In the genomic region with DNA sequence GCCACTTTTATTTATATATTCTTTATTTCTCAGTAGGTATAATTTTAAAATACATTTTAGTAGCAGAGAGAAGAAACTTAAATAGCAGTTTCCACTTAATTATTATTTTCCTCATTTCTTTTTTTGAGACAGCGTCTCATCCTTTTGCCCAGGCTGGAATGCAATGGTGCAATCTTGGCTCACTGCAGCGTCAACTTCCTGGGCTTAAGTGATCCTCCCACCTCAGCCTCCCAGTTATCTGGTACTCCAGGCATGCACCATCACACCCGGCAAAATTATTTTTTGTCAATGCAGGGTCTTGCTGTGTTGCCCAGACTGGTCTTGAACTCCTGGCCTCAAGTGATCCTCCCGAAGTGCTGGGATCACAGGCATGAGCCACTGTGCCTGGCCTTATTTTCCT, we compare ENCODE assay signal across 26 cellular contexts. TPM values are rescaled to one million over a fixed set of nuclear protein-coding genes. Genes with fewer than 3 reads are reported as not detected.
A peak's percentile ranks its signal among the peaks of the same experiment; 100 is the strongest.
DNase-seq lines count a peak whose midpoint lies in the region; ATAC-seq, FAIRE-seq and TF ChIP-seq lines count a peak whose summit lies in the region.
"Had no signal": no experiment of that assay in that cellular context is flagged by ENCODE, and none has a peak within 500 bp of the region (broad histone marks: within the 10 kb centered on the region; RNA-seq: fewer than 3 reads in every experiment).

No MANE protein-coding gene starts in this region.

- TF ChIP-seq CTCF in left ventricle myocardium inferior (IDR thresholded peaks at IDR 0.05; ENCODE audit: borderline replicate concordance) = no peak
- TF ChIP-seq CTCF in activated CD8-positive, alpha-beta T cell treated with anti-CD3 and anti-CD28 coated beads for 36 hours (IDR thresholded peaks at IDR 0.05) = no peak

- no peak for FAIRE-seq in small intestine (lab: Jason Lieb, UNC)
- FAIRE-seq: HepG2, K562 had no signal

- no peaks in the 10 kb centered on the region for H3K27me3 ChIP-seq in left ventricle myocardium inferior (ENCODE audit: low read depth)
- H3K27me3 ChIP-seq in small intestine (ENCODE audit: control insufficient read depth in 2 of 2, insufficient read depth in 2 of 2, low read length in 2 of 2) = no peaks in the 10 kb centered on the region
- H3K27me3 ChIP-seq: BE2C, SJSA1 had no signal

- POLR2A ChIA-PET in activated CD4-positive, alpha-beta T cell treated with anti-CD3 and anti-CD28 coated beads for 36 hours (lab: Charles Lee) = no interaction called here
- POLR2A ChIA-PET in activated CD8-positive, alpha-beta T cell treated with anti-CD3 and anti-CD28 coated beads for 36 hours (lab: Charles Lee) = no interaction called here

- WGBS in small intestine, 3 donors = 92 to 95% (median 95%) methylated on average over 4 of the region's 4 CpGs

- peaks cover 13% of the 10 kb centered on the region for H3K36me3 Mint-ChIP-seq in activated CD4-positive, alpha-beta T cell treated with anti-CD3 and anti-CD28 coated beads for 36 hours (ENCODE audit: low read depth)
- H3K36me3 Mint-ChIP-seq in activated CD8-positive, alpha-beta T cell treated with anti-CD3 and anti-CD28 coated beads for 36 hours (ENCODE audit: low read depth) = peaks cover 16% of the 10 kb centered on the region

- H3K4me1 Mint-ChIP-seq in activated CD4-positive, alpha-beta T cell treated with anti-CD3 and anti-CD28 coated beads for 36 hours = no peaks in the 10 kb centered on the region
- H3K4me1 Mint-ChIP-seq in activated CD8-positive, alpha-beta T cell treated with anti-CD3 and anti-CD28 coated beads for 36 hours (ENCODE audit: low read depth) = no peaks in the 10 kb centered on the region
- H3K4me1 Mint-ChIP-seq: GM23338, H9 had no signal

- peak overlapping the region; percentile 88 for H3K27ac ChIP-seq in left ventricle myocardium inferior (replicated peaks)
- H3K27ac ChIP-seq in small intestine (ENCODE audit: low read depth in 1 of 2, low read length in 1 of 2) = no peak overlapping the region
- H3K27ac ChIP-seq: 22Rv1, PC-9, SJSA1 had no signal

- H3K27ac Mint-ChIP-seq in activated CD4-positive, alpha-beta T cell treated with anti-CD3 and anti-CD28 coated beads for 36 hours = no peak overlapping the region
- no peak overlapping the region for H3K27ac Mint-ChIP-seq in activated CD8-positive, alpha-beta T cell treated with anti-CD3 and anti-CD28 coated beads for 36 hours
- H3K27ac Mint-ChIP-seq: GM23338 had no signal

- H3K27me3 Mint-ChIP-seq in activated CD4-positive, alpha-beta T cell treated with anti-CD3 and anti-CD28 coated beads for 36 hours = no peaks in the 10 kb centered on the region
- H3K27me3 Mint-ChIP-seq in activated CD8-positive, alpha-beta T cell treated with anti-CD3 and anti-CD28 coated beads for 36 hours = no peaks in the 10 kb centered on the region

- no peak overlapping the region for H3K4me3 Mint-ChIP-seq in activated CD4-positive, alpha-beta T cell treated with anti-CD3 and anti-CD28 coated beads for 36 hours
- no peak overlapping the region for H3K4me3 Mint-ChIP-seq in activated CD8-positive, alpha-beta T cell treated with anti-CD3 and anti-CD28 coated beads for 36 hours
- H3K4me3 Mint-ChIP-seq: GM23338, H9 had no signal

- no peaks in the 10 kb centered on the region for H3K9me3 Mint-ChIP-seq in activated CD4-positive, alpha-beta T cell treated with anti-CD3 and anti-CD28 coated beads for 36 hours (ENCODE audit: low read depth)
- H3K9me3 Mint-ChIP-seq in activated CD8-positive, alpha-beta T cell treated with anti-CD3 and anti-CD28 coated beads for 36 hours = no peaks in the 10 kb centered on the region
- H3K9me3 Mint-ChIP-seq: GM23338, H9 had no signal

- H3K4me3 ChIP-seq in left ventricle myocardium inferior (no peak overlapping the region), small intestine (ENCODE audit: low read depth in 1 of 2, low read length in 2 of 2) (no peak overlapping the region)
- H3K4me3 ChIP-seq: GM23338, K562, PC-9, SJSA1 had no signal

- H3K36me3 ChIP-seq in left ventricle myocardium inferior = peaks cover 95% of the 10 kb centered on the region
- peaks cover 13 to 30% of the 10 kb centered on the region in 2 donors for H3K36me3 ChIP-seq in small intestine (ENCODE audit: control insufficient read depth in 2 of 2, insufficient read depth in 2 of 2, low read length in 2 of 2)
- H3K36me3 ChIP-seq: BE2C had no signal

- DNase-seq in left ventricle myocardium inferior (no peak), left cardiac atrium (no peak), amniotic epithelial cell (ENCODE audit: low read depth) (peak; percentile 85), iris pigment epithelial cell (ENCODE audit: low read depth) (peak; percentile 84), small intestine (no peak)
- DNase-seq in activated CD4-positive, alpha-beta T cell treated with anti-CD3 and anti-CD28 coated beads for 36 hours = no peak
- DNase-seq in activated CD8-positive, alpha-beta T cell treated with anti-CD3 and anti-CD28 coated beads for 36 hours = no peak
- DNase-seq: BE2C, Calu3, DMS153, DND-41, H9, MV-4-11, NCI-H1105, NCI-H1436 treated with DMSO at 0.1 percent for 48 hours, NCI-H187 treated with DMSO at 0.1 percent for 48 hours, NCI-H2171 treated with DMSO at 0.1 percent for 48 hours, NCI-H446 treated with DMSO at 0.1 percent for 48 hours, NCI-H526 treated with DMSO at 0.1 percent for 48 hours, PC-9, Right ventricle myocardium superior had no signal

- CTCF ChIA-PET in activated CD4-positive, alpha-beta T cell treated with anti-CD3 and anti-CD28 coated beads for 36 hours (lab: Charles Lee) = no interaction called here
- CTCF ChIA-PET in activated CD8-positive, alpha-beta T cell treated with anti-CD3 and anti-CD28 coated beads for 36 hours (lab: Charles Lee) = interaction anchor here (1.8 kb wide), 1 partner anchor 165 kb away, joined by 4 read pairs; no protein-coding TSS in a partner anchor

- H3K9me3 ChIP-seq in left ventricle myocardium inferior (replicated peaks) = no peaks in the 10 kb centered on the region
- H3K9me3 ChIP-seq in small intestine (ENCODE audit: control insufficient read depth, low read depth) = no peaks in the 10 kb centered on the region
- H3K9me3 ChIP-seq: BE2C, SJSA1 had no signal

- no peak for ATAC-seq in left cardiac atrium
- no peak for ATAC-seq in activated CD4-positive, alpha-beta T cell treated with anti-CD3 and anti-CD28 coated beads for 36 hours
- no peak for ATAC-seq in activated CD8-positive, alpha-beta T cell treated with anti-CD3 and anti-CD28 coated beads for 36 hours
- ATAC-seq: GM23338, HepG2, K562 had no signal

- H3K4me1 ChIP-seq in left ventricle myocardium inferior = peaks cover 39% of the 10 kb centered on the region
- H3K4me1 ChIP-seq in small intestine (ENCODE audit: control insufficient read depth in 2 of 2, insufficient read depth in 1 of 2, low read depth in 1 of 2, low read length in 1 of 2) = no peaks in the 10 kb centered on the region
- H3K4me1 ChIP-seq: BE2C, SJSA1 had no signal

- intact Hi-C loops in left ventricle myocardium inferior (cut with micrococcal nuclease) = no loop called here
- intact Hi-C loops in left cardiac atrium (cut with DNase I) = no loop called here
- intact Hi-C loops in activated CD4-positive, alpha-beta T cell treated with anti-CD3 and anti-CD28 coated beads for 36 hours (cut with DNase I, micrococcal nuclease) = no loop called here
- intact Hi-C loops in activated CD8-positive, alpha-beta T cell treated with anti-CD3 and anti-CD28 coated beads for 36 hours (cut with micrococcal nuclease) = no loop called here

RNA-seq across cellular contexts. Expression of gene ATG13, which starts 38.3 kb away (rescaled TPM):
- total RNA-seq in left ventricle myocardium inferior (42.1 TPM), left cardiac atrium (10 to 100 TPM; 51.4 to 52.1 TPM)
- 10 to 100 TPM; 39.4 to 56.4 TPM for total RNA-seq in activated CD4-positive, alpha-beta T cell treated with anti-CD3 and anti-CD28 coated beads for 36 hours
- 10 to 100 TPM; 35.7 to 38.8 (median 36.0) TPM for polyA plus RNA-seq in small intestine
- total RNA-seq in activated CD8-positive, alpha-beta T cell treated with anti-CD3 and anti-CD28 coated beads for 36 hours = 10 to 100 TPM; 53.4 to 61.2 TPM

RNA-seq across cellular contexts. Expression of gene HARBI1, which starts 38.6 kb away (rescaled TPM):
- total RNA-seq in left ventricle myocardium inferior (4.8 TPM), left cardiac atrium (1 to 10 TPM; 2.9 to 3.9 TPM)
- 1 to 10 TPM; 2.3 to 2.7 TPM for total RNA-seq in activated CD4-positive, alpha-beta T cell treated with anti-CD3 and anti-CD28 coated beads for 36 hours
- 1 to 10 TPM; 3.0 to 3.4 (median 3.1) TPM for polyA plus RNA-seq in small intestine
- total RNA-seq in activated CD8-positive, alpha-beta T cell treated with anti-CD3 and anti-CD28 coated beads for 36 hours = 1 to 10 TPM; 3.1 to 3.3 TPM

RNA-seq across cellular contexts. Expression of gene ARHGAP1, which starts 44.8 kb away (rescaled TPM):
- total RNA-seq in left ventricle myocardium inferior (101 TPM), left cardiac atrium (100 to 1,000 TPM; 112 to 144 TPM)
- 10 to 100 TPM; 40.2 to 50.0 TPM for total RNA-seq in activated CD4-positive, alpha-beta T cell treated with anti-CD3 and anti-CD28 coated beads for 36 hours
- 10 to 100 TPM; 18.6 to 29.6 (median 22.4) TPM for polyA plus RNA-seq in small intestine
- 10 to 100 TPM; 32.7 to 34.5 TPM for total RNA-seq in activated CD8-positive, alpha-beta T cell treated with anti-CD3 and anti-CD28 coated beads for 36 hours

RNA-seq across cellular contexts. Expression of gene ZNF408, which starts 45.2 kb away (rescaled TPM):
- total RNA-seq in left ventricle myocardium inferior = 7.3 TPM
- total RNA-seq in left cardiac atrium = 1 to 10 TPM; 7.4 to 9.3 TPM
- 1 to 10 TPM; 8.8 to 9.0 TPM for total RNA-seq in activated CD4-positive, alpha-beta T cell treated with anti-CD3 and anti-CD28 coated beads for 36 hours
- 10 to 100 TPM in 2 of 3 donors, 1 to 10 TPM in 1; 8.7 to 11.6 (median 11.4) TPM for polyA plus RNA-seq in small intestine
- 1 to 10 TPM; 9.2 to 9.7 TPM for total RNA-seq in activated CD8-positive, alpha-beta T cell treated with anti-CD3 and anti-CD28 coated beads for 36 hours

Comparison
In these comparisons a context has a peak if more than half of its experiments do, and no peak if none do; other contexts are left out.
1. DNase-seq: peak in amniotic epithelial cell (single experiment) and iris pigment epithelial cell (single experiment); none in left ventricle myocardium inferior (single experiment), left cardiac atrium (single experiment), activated CD4-positive, alpha-beta T cell treated with anti-CD3 and anti-CD28 coated beads for 36 hours (single experiment), small intestine (single experiment) and activated CD8-positive, alpha-beta T cell treated with anti-CD3 and anti-CD28 coated beads for 36 hours (single experiment).